15 cellular contexts compared by ENCODE assay signal in the genomic region with DNA sequence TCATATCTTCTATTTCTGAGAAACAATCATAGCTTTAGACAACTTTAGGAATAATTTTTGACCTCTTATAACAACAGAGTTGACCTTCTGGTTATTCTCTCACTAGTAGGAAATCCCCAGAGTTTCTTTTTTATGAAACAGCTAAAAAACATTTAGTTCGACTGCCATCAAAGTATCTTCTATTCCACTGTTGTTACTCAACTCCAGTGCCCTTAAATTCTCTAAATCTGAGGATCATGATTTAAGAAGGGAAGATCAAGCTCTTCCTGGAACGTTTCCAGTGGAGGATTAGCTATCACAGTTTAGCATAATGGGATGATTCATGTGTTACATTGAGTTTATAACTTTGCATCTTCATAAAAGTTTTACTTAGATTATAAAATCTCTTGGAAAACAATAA.
DNase-seq lines count a peak whose midpoint lies in the region; ATAC-seq, FAIRE-seq and TF ChIP-seq lines count a peak whose summit lies in the region.
"Had no signal": no experiment of that assay in that cellular context is flagged by ENCODE, and none has a peak within 500 bp of the region (broad histone marks: within the 10 kb centered on the region; RNA-seq: fewer than 3 reads in every experiment).

No MANE protein-coding gene starts in this region.

- H3K9me2 ChIP-seq in hepatocyte (replicated peaks; ENCODE audit: insufficient read depth): no peaks in the 10 kb centered on the region

- H3K4me1 Mint-ChIP-seq in activated CD4-positive, alpha-beta memory T cell treated with anti-CD3 and anti-CD28 coated beads for 36 hours (ENCODE audit: low read depth): no peaks in the 10 kb centered on the region
- H3K4me1 Mint-ChIP-seq: activated CD4-positive, alpha-beta T cell treated with anti-CD3 and anti-CD28 coated beads for 36 hours had no signal

- WGBS in GM12878 (ENCODE audit: insufficient coverage, insufficient replicate concordance, low lambda C conversion rate, missing lambda C conversion rate): 6% methylated on average over 2 of the region's 2 CpGs
- WGBS in hepatocyte (ENCODE audit: low lambda C conversion rate, missing lambda C conversion rate): 40% methylated on average over 2 of the region's 2 CpGs

- peak; percentile 46 for DNase-seq in AG04450 (ENCODE audit: low read depth, low spot score)
- peak; percentile 87 for DNase-seq in HS-5 (ENCODE audit: low read depth)
- no peak for DNase-seq in GM12878 (ENCODE audit: low read depth, low spot score)
- DNase-seq in hepatocyte (ENCODE audit: low spot score): peak; percentile 23
- no peak for DNase-seq in activated CD4-positive, CD25-positive, alpha-beta regulatory T cell treated with anti-CD3 and anti-CD28 coated beads, Interleukin-2, amount 50 U/mL, for 72 hours
- no peak for DNase-seq in activated CD4-positive, alpha-beta memory T cell treated with anti-CD3 and anti-CD28 coated beads for 36 hours
- no peak for DNase-seq in medulla oblongata (ENCODE audit: extremely low spot score)
- DNase-seq: activated CD4-positive, alpha-beta T cell treated with anti-CD3 and anti-CD28 coated beads for 36 hours; left ventricle myocardium inferior; NCI-H1417; NCI-H774 had no signal

- ATAC-seq in GM12878 (no peak), HG02870 (IDR thresholded peaks at IDR 0.05; ENCODE audit: unreplicated experiment) (no peak)
- ATAC-seq: activated CD4-positive, alpha-beta T cell treated with anti-CD3 and anti-CD28 coated beads for 36 hours had no signal

- H3K4me2 ChIP-seq in GM12878 (ENCODE audit: control insufficient read depth, insufficient read depth) (no peak overlapping the region), hepatocyte (no peak overlapping the region)
- H3K4me2 ChIP-seq: neural progenitor cell had no signal

- POLR2A ChIA-PET in AG04450 (lab: Yijun Ruan, JAX): no interaction called here
- POLR2A ChIA-PET in GM12878 (lab: Charles Lee): no interaction called here
- POLR2A ChIA-PET in activated CD4-positive, alpha-beta memory T cell treated with anti-CD3 and anti-CD28 coated beads for 36 hours (lab: Charles Lee): no interaction called here

- no peak overlapping the region for H3K4me3 Mint-ChIP-seq in activated CD4-positive, alpha-beta memory T cell treated with anti-CD3 and anti-CD28 coated beads for 36 hours
- H3K4me3 Mint-ChIP-seq: activated CD4-positive, alpha-beta T cell treated with anti-CD3 and anti-CD28 coated beads for 36 hours; neural progenitor cell had no signal

- no peak for TF ChIP-seq POLR2A in GM12878 (IDR thresholded peaks at IDR 0.05; ENCODE audit: low read depth, low read length)

- RAD21 ChIA-PET in GM12878 (lab: Charles Lee; ENCODE audit: unreplicated experiment): no interaction called here

- BruUV-seq in GM12878 (replicated peaks; lab: Mats Ljungman, UMichigan): no TSS peak

- H2AFZ ChIP-seq in GM12878 (ENCODE audit: control insufficient read depth, low read depth, low read length) (no peak overlapping the region), hepatocyte (no peak overlapping the region)
- H2AFZ ChIP-seq: neural progenitor cell had no signal

- SMC1A ChIA-PET in GM12878 (lab: Charles Lee; ENCODE audit: uncharacterized antibody, unreplicated experiment): interaction anchor here (1.5 kb wide), 1 partner anchor 24 kb away, joined by 4 read pairs; no protein-coding TSS in a partner anchor

- TF ChIP-seq RAD21 in GM12878 (IDR thresholded peaks at IDR 0.05; ENCODE audit: insufficient read depth, low read depth, low read length): no peak

- H3K79me2 ChIP-seq in GM12878 (ENCODE audit: control insufficient read depth, insufficient read depth, low read length) (no peaks in the 10 kb centered on the region), hepatocyte (no peaks in the 10 kb centered on the region)

- H3K9ac ChIP-seq in GM12878 (ENCODE audit: control insufficient read depth, insufficient read depth, low read length): no peak overlapping the region
- H3K9ac ChIP-seq: neural progenitor cell had no signal

- H3K27ac Mint-ChIP-seq in activated CD4-positive, alpha-beta memory T cell treated with anti-CD3 and anti-CD28 coated beads for 36 hours: no peak overlapping the region
- H3K27ac Mint-ChIP-seq: activated CD4-positive, alpha-beta T cell treated with anti-CD3 and anti-CD28 coated beads for 36 hours; neural progenitor cell had no signal

- no peaks in the 10 kb centered on the region for H3K27me3 ChIP-seq in AG04450 (ENCODE audit: control insufficient read depth, insufficient read depth, low read length)
- H3K27me3 ChIP-seq in GM12878 (replicated peaks in 1 of 2; ENCODE audit: control insufficient read depth in 2 of 2, insufficient read depth in 2 of 2, low read length in 1 of 2): no peaks in the 10 kb centered on the region
- H3K27me3 ChIP-seq in hepatocyte: no peaks in the 10 kb centered on the region
- H3K27me3 ChIP-seq: neural progenitor cell had no signal

- no peaks in the 10 kb centered on the region for H3K36me3 ChIP-seq in GM12878 (ENCODE audit: control insufficient read depth in 2 of 2, insufficient read depth in 2 of 2, low read length in 1 of 2)
- H3K36me3 ChIP-seq in hepatocyte (replicated peaks; ENCODE audit: insufficient read depth, low read depth): no peaks in the 10 kb centered on the region
- H3K36me3 ChIP-seq: left ventricle myocardium inferior, neural progenitor cell had no signal

- CTCF ChIA-PET in AG04450 (lab: Charles Lee) (interaction anchor here (0.6 kb wide), 1 partner anchor 120 kb away, joined by 3 read pairs; no protein-coding TSS in a partner anchor), GM12878 (lab: Yijun Ruan, JAX) (interaction anchor here (1.0 kb wide), 1 partner anchor 17 kb away, joined by 4 read pairs; no protein-coding TSS in a partner anchor)
- CTCF ChIA-PET in activated CD4-positive, alpha-beta memory T cell treated with anti-CD3 and anti-CD28 coated beads for 36 hours (lab: Charles Lee): no interaction called here

- FAIRE-seq in GM12878 (lab: Jason Lieb, UNC): no peak
- FAIRE-seq: urothelium cell line had no signal

- H3K4me3 ChIP-seq in AG04450 (ENCODE audit: low read depth, low read length) (no peak overlapping the region), GM12878 (no peak overlapping the region), hepatocyte (no peak overlapping the region)
- H3K4me3 ChIP-seq: left ventricle myocardium inferior, neural progenitor cell had no signal

- H3K4me1 ChIP-seq in GM12878 (ENCODE audit: control insufficient read depth, insufficient read depth, low read length): no peaks in the 10 kb centered on the region
- H3K4me1 ChIP-seq in hepatocyte (ENCODE audit: insufficient read depth): no peaks in the 10 kb centered on the region
- H3K4me1 ChIP-seq: left ventricle myocardium inferior, neural progenitor cell had no signal

- no peaks in the 10 kb centered on the region for H3K9me3 ChIP-seq in AG04450 (ENCODE audit: control insufficient read depth, insufficient read depth, low read length)
- H3K9me3 ChIP-seq in GM12878 (replicated peaks; ENCODE audit: control insufficient read depth, insufficient read depth, low read length): no peaks in the 10 kb centered on the region
- H3K9me3 ChIP-seq in hepatocyte (ENCODE audit: low read depth): no peaks in the 10 kb centered on the region
- H3K9me3 ChIP-seq: left ventricle myocardium inferior had no signal

- H4K20me1 ChIP-seq in GM12878 (ENCODE audit: control insufficient read depth, insufficient read depth) (no peaks in the 10 kb centered on the region), hepatocyte (ENCODE audit: insufficient read depth, poor library complexity, severe bottlenecking) (no peaks in the 10 kb centered on the region)

- no peak for TF ChIP-seq EP300 in GM12878 (IDR thresholded peaks at IDR 0.05; ENCODE audit: borderline replicate concordance in 1 of 2, control insufficient read depth in 1 of 2, low read depth in 2 of 2, low read length in 2 of 2)

- H3K9me3 Mint-ChIP-seq in activated CD4-positive, alpha-beta memory T cell treated with anti-CD3 and anti-CD28 coated beads for 36 hours: peaks cover 4% of the 10 kb centered on the region
- H3K9me3 Mint-ChIP-seq: neural progenitor cell had no signal

- in situ Hi-C loops in GM12878 (cut with MboI): no loop called here

- no peaks in the 10 kb centered on the region for H3K36me3 Mint-ChIP-seq in activated CD4-positive, alpha-beta memory T cell treated with anti-CD3 and anti-CD28 coated beads for 36 hours
- H3K36me3 Mint-ChIP-seq: neural progenitor cell had no signal

- H3K27ac ChIP-seq in AG04450 (ENCODE audit: low read depth, low read length): no peak overlapping the region
- H3K27ac ChIP-seq in GM12878 (ENCODE audit: control insufficient read depth, insufficient read depth): no peak overlapping the region
- no peak overlapping the region for H3K27ac ChIP-seq in hepatocyte
- H3K27ac ChIP-seq: C4-2B, left ventricle myocardium inferior, neural progenitor cell had no signal

- H3K27me3 Mint-ChIP-seq in activated CD4-positive, alpha-beta memory T cell treated with anti-CD3 and anti-CD28 coated beads for 36 hours: no peaks in the 10 kb centered on the region
- H3K27me3 Mint-ChIP-seq: activated CD4-positive, alpha-beta T cell treated with anti-CD3 and anti-CD28 coated beads for 36 hours had no signal

- intact Hi-C loops in GM12878 (cut with micrococcal nuclease; ENCODE audit: unreplicated experiment): no loop called here
- intact Hi-C loops in activated CD4-positive, alpha-beta memory T cell treated with anti-CD3 and anti-CD28 coated beads for 36 hours (cut with micrococcal nuclease): no loop called here

- TF ChIP-seq CTCF in AG04450 (IDR thresholded peaks at IDR 0.05; ENCODE audit: low read depth, low read length) (no peak), GM12878 (IDR thresholded peaks at IDR 0.05 in 2 of 3, conservative IDR thresholded peaks at IDR 0.05 in 1 of 3; ENCODE audit: control insufficient read depth in 2 of 3, extremely low read depth in 1 of 3, insufficient read depth in 1 of 3, low read depth in 3 of 3, low read length in 3 of 3) (no peak), hepatocyte (IDR thresholded peaks at IDR 0.05; ENCODE audit: poor library complexity) (no peak)

TF ChIP-seq in GM12878, 131 proteins besides CTCF, POLR2A, EP300 and RAD21 (continues in another document):
- no peak for TF ChIP-seq ESRRA (IDR thresholded peaks at IDR 0.05; ENCODE audit: low read length)
- TF ChIP-seq SMC3 (IDR thresholded peaks at IDR 0.05; ENCODE audit: borderline replicate concordance, low read length): no peak
- no peak for TF ChIP-seq RAD51 (IDR thresholded peaks at IDR 0.05)
- TF ChIP-seq POLR2AphosphoS2 (IDR thresholded peaks at IDR 0.05; ENCODE audit: low read depth, low read length): no peak
- no peak for TF ChIP-seq KLF5 (IDR thresholded peaks at IDR 0.05; ENCODE audit: partially characterized antibody)
- TF ChIP-seq NR2F1 (conservative IDR thresholded peaks at IDR 0.05): 0 out of 2 replicates have a peak, but pooled peaks have one; percentile 39
- TF ChIP-seq MYB (IDR thresholded peaks at IDR 0.05; ENCODE audit: borderline replicate concordance, low read depth, low read length): no peak

Comparison
In these comparisons a context has a peak if more than half of its experiments do, and no peak if none do; other contexts are left out.
1. DNase-seq: peak in AG04450 (single experiment), HS-5 (single experiment) and hepatocyte (single experiment); none in GM12878 (single experiment), activated CD4-positive, CD25-positive, alpha-beta regulatory T cell treated with anti-CD3 and anti-CD28 coated beads, Interleukin-2, amount 50 U/mL, for 72 hours (single experiment), activated CD4-positive, alpha-beta memory T cell treated with anti-CD3 and anti-CD28 coated beads for 36 hours (single experiment) and medulla oblongata (single experiment).